Comparison of ENCODE assay signal across 1 cellular context in the genomic region with DNA sequence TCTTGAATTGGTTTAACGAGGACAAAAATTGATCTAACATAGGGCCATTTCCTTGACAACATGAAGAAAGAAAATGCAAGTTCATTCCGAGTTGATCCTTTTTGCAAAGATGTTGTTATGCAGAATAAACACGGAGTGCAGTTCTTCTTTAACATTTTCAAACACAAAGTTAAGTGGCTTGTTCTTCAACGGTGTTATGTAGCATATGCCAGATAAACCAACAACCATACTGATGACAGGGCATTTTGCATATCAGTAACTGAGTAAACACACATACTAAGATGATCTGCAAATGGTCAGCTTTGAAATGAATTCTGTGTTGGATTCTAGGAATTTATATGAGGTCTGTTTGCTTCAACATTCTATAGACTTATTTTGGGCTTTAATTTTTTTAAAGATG.
TF ChIP-seq lines count a peak whose summit lies in the region.

No MANE protein-coding gene starts in this region.

TF ChIP-seq in WTC11, 78 proteins besides CTCF, POLR2A, EP300 and RAD21 (continued from another document):
- TF ChIP-seq IRF1 (CRISPR knock-in tag; IDR thresholded peaks at IDR 0.05) = no peak
